In genomic region chr6:52146851-52147445, GRCh38 we compare ENCODE assay signal across 33 cellular contexts. TPM values are rescaled to one million over a fixed set of nuclear protein-coding genes. Genes with fewer than 3 reads are reported as not detected.
"Had no signal": no experiment of that assay in that cellular context is flagged by ENCODE, and none has a peak within 500 bp of the region (broad histone marks: within the 10 kb centered on the region; RNA-seq: fewer than 3 reads in every experiment).

No MANE protein-coding gene starts in this region.

- H2AFZ ChIP-seq: hepatocyte, neural progenitor cell had no signal

- H3K4me1 ChIP-seq: foreskin keratinocyte, gastroesophageal sphincter, heart left ventricle, psoas muscle, spleen, testis, tibial artery had no signal

- H3K4me2 ChIP-seq: hepatocyte, neural progenitor cell had no signal

- H3K27me3 ChIP-seq: gastroesophageal sphincter, neural progenitor cell, ovary, testis, tibial artery had no signal

- ATAC-seq: esophagus mucosa; foreskin keratinocyte; gastroesophageal sphincter; heart left ventricle; left lobe of liver; mucosa of descending colon; naive thymus-derived CD4-positive, alpha-beta T cell; right cardiac atrium; stimulated activated memory B cell treated with anti-CD40 and anti-IgM and Interleukin-4, amounts not matched to agents 10 μg/mL and 1 μg/mL and 100 μg/mL, for 72 hours; stimulated activated naive CD8-positive, alpha-beta T cell treated with anti-CD3 and anti-CD28 coated beads, Interleukin-15, Interleukin-2, amounts not matched to agents 100 U/mL and 50 U/mL, for 24 hours had no signal

- H3K36me3 ChIP-seq: gastroesophageal sphincter, heart left ventricle, neural progenitor cell, ovary, spleen, tibial artery had no signal

- H3K4me3 ChIP-seq: gastroesophageal sphincter, heart left ventricle, hepatocyte, lung, mucosa of descending colon, neural progenitor cell, ovary, psoas muscle, skin epidermis, spleen, testis, tibial artery had no signal

- H3K27ac ChIP-seq: epithelial cell of prostate, foreskin keratinocyte, gastroesophageal sphincter, heart left ventricle, hepatocyte, neural progenitor cell, ovary, skin epidermis, spleen, testis, tibial artery had no signal

- H3K9me3 ChIP-seq: gastroesophageal sphincter, heart left ventricle, mucosa of descending colon, ovary, psoas muscle, spleen, testis, tibial artery had no signal

- FAIRE-seq: kidney had no signal

- H3K79me2 ChIP-seq: hepatocyte had no signal

- DNase-seq: cortex of kidney; effector CD4-positive, alpha-beta T cell; foreskin keratinocyte; heart left ventricle; kidney; mucosa of descending colon; naive thymus-derived CD4-positive, alpha-beta T cell; nucleus accumbens; ovary; posterior cingulate gyrus; psoas muscle; right cardiac atrium; spleen; stimulated activated CD4-positive, alpha-beta T cell treated with anti-CD3 and anti-CD28 coated beads, Interleukin-4, amount 100 ng/mL, for 4 hours; stimulated activated naive CD8-positive, alpha-beta T cell treated with anti-CD3 and anti-CD28 coated beads, Interleukin-15, Interleukin-2, amounts not matched to agents 100 U/mL and 50 U/mL, for 24 hours; substantia nigra; testis; tibial artery had no signal

- H3K9ac ChIP-seq: neural progenitor cell had no signal

RNA-seq across cellular contexts. Expression of gene IL17A, which starts 39.2 kb away (rescaled TPM):
- total RNA-seq: dermis microvascular lymphatic vessel endothelial cell; esophagus mucosa; fibroblast of lung; foreskin keratinocyte; gastroesophageal sphincter; heart left ventricle; hepatocyte; kidney; left lobe of liver; liver; lung; mesothelial cell of epicardium; mucosa of descending colon; naive thymus-derived CD4-positive, alpha-beta T cell; ovary; psoas muscle; renal cortical epithelial cell; right cardiac atrium; spleen; testis; urinary bladder had no signal
- polyA plus RNA-seq: fibroblast of lung; foreskin keratinocyte; heart left ventricle; hepatocyte; liver; naive thymus-derived CD4-positive, alpha-beta T cell; ovary; psoas muscle; right cardiac atrium; spleen; urinary bladder had no signal

RNA-seq across cellular contexts. Expression of gene PKHD1, which starts 59.5 kb away (rescaled TPM):
- total RNA-seq: dermis microvascular lymphatic vessel endothelial cell; fibroblast of lung; foreskin keratinocyte; naive thymus-derived CD4-positive, alpha-beta T cell; spleen had no signal
- polyA plus RNA-seq: fibroblast of lung; foreskin keratinocyte; heart left ventricle; naive thymus-derived CD4-positive, alpha-beta T cell; spleen had no signal
